ENCODE assay signal across 15 cellular contexts in the genomic region with DNA sequence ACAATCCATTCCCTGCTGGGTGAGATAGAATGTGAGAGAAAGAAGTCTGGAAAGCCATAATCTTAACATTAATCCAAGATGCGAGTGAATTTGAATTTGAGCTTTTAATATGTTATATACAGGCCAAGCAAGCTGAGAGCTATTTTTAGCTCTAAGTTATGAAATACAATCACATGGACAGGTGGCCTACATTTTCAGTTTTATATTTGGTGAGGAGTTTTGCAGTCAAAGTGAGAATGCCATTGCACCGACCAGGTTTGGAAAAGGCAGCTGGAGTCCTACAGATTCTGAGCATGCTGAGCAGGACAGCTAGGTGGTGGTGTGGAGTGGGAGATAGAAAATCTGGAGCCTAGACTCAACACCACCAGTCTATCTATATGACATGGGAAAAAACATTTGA.
DNase-seq lines count a peak whose midpoint lies in the region; ATAC-seq and TF ChIP-seq lines count a peak whose summit lies in the region.
"Had no signal": no experiment of that assay in that cellular context is flagged by ENCODE, and none has a peak within 500 bp of the region (broad histone marks: within the 10 kb centered on the region; RNA-seq: fewer than 3 reads in every experiment).

No MANE protein-coding gene starts in this region.

- no peak overlapping the region for H3K4me3 ChIP-seq in brain microvascular endothelial cell (ENCODE audit: low read depth, low read length)
- H3K4me3 ChIP-seq: coronary artery, lower lobe of right lung, spleen, tibial artery had no signal

- no peaks in the 10 kb centered on the region for H3K36me3 ChIP-seq in brain microvascular endothelial cell (replicated peaks)
- H3K36me3 ChIP-seq: lower lobe of right lung, neutrophil, spleen, tibial artery had no signal

- TF ChIP-seq CTCF in brain microvascular endothelial cell (IDR thresholded peaks at IDR 0.05; ENCODE audit: low read depth, low read length, missing control alignments): no peak

- no peaks in the 10 kb centered on the region for H3K27me3 ChIP-seq in brain microvascular endothelial cell (replicated peaks)
- H3K27me3 ChIP-seq: neutrophil, spleen, tibial artery had no signal

- peak; percentile 47 for ATAC-seq in GM18867 (IDR thresholded peaks at IDR 0.05; ENCODE audit: unreplicated experiment)
- peak; percentile 59 for ATAC-seq in GM21825 (IDR thresholded peaks at IDR 0.05; ENCODE audit: unreplicated experiment)
- ATAC-seq in HG03571 (IDR thresholded peaks at IDR 0.05; ENCODE audit: unreplicated experiment): peak; percentile 50
- ATAC-seq: lower lobe of right lung, SK-N-SH treated with all-trans-retinoic acid at 6 μM for 48 hours had no signal

- no peak overlapping the region for H3K27ac ChIP-seq in brain microvascular endothelial cell
- H3K27ac ChIP-seq: coronary artery, lower lobe of right lung, neutrophil, spleen, tibial artery had no signal

- peak; percentile 49 for DNase-seq in putamen (ENCODE audit: low spot score)
- no peak for DNase-seq in NCI-H446 treated with DMSO at 0.1 percent for 48 hours (lab: John Stamatoyannopoulos, UW)
- DNase-seq in NCI-H1436 treated with DMSO at 0.1 percent for 48 hours (lab: John Stamatoyannopoulos, UW): no peak
- no peak for DNase-seq in brain microvascular endothelial cell
- DNase-seq in activated CD8-positive, alpha-beta memory T cell treated with anti-CD3 and anti-CD28 coated beads for 24 hours: no peak
- DNase-seq: activated T-cell treated with anti-CD3 and anti-CD28 coated beads for 4 hours, lower lobe of right lung, spleen, tibial artery had no signal

- in situ Hi-C loops in brain microvascular endothelial cell (cut with HindIII; ENCODE audit: low pct_ligation_motif_present, low sequenced_read_pairs): no loop called here
